Comparison of ENCODE assay signal across 17 cellular contexts in the genomic region with DNA sequence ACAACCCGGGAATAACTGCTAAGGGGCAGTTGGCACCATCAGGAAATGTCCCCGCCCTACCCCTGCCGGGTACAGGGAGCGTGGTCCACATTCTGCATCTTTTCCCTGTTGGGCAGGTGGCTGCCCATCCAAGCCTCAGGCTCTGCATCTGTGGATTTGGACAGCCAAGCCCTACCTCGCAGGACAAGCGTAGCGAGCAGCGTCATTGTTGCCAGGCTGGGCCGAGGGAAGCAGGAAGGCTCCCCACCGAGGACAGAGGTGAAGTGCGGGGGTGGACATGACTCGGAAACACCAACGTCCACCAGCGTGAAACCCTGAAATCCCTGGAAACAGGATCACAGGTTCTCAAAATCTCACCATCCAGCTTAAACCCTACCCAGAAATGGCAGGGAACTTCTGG.
A peak's percentile ranks its signal among the peaks of the same experiment; 100 is the strongest.
DNase-seq lines count a peak whose midpoint lies in the region; ATAC-seq and TF ChIP-seq lines count a peak whose summit lies in the region.
"Had no signal": no experiment of that assay in that cellular context is flagged by ENCODE, and none has a peak within 500 bp of the region (broad histone marks: within the 10 kb centered on the region; RNA-seq: fewer than 3 reads in every experiment).

No MANE protein-coding gene starts in this region.

- H3K9me3 ChIP-seq in breast epithelium (no peaks in the 10 kb centered on the region), upper lobe of left lung (no peaks in the 10 kb centered on the region)

- H3K9me3 Mint-ChIP-seq in MCF 10A (ENCODE audit: unreplicated experiment): no peaks in the 10 kb centered on the region
- H3K9me3 Mint-ChIP-seq in dendritic cell treated with granulocyte-macrophage colony-stimulating factor and Interleukin-4, amounts not matched to agents 40 ng/mL and 50 ng/mL, for 4 days: no peaks in the 10 kb centered on the region
- H3K9me3 Mint-ChIP-seq: CD4-positive, CD25-positive, alpha-beta regulatory T cell; T-cell had no signal

- H3K4me1 ChIP-seq in breast epithelium (peaks cover 0 to 6% of the 10 kb centered on the region in 2 donors), upper lobe of left lung (peaks cover 0 to 21% (median 12%) of the 10 kb centered on the region in 4 donors)
- H3K4me1 ChIP-seq: parathyroid adenoma had no signal

- DNase-seq in breast epithelium (ENCODE audit: low spot score in 2 of 2) (peak in 1 of 2 donors; percentile 32), MCF 10A (ENCODE audit: unreplicated experiment) (no peak), RWPE1 (ENCODE audit: low spot score) (no peak), upper lobe of left lung (no peak), nucleus accumbens (lab: John Stamatoyannopoulos, UW) (no peak), T-helper 2 cell (no peak), dermis blood vessel endothelial cell (no peak)
- DNase-seq: activated CD4-positive, alpha-beta T cell treated with anti-CD3 and anti-CD28 coated beads, Interleukin-2, amount 50 U/mL, for 4 hours; foreskin fibroblast; NCI-H1105 treated with DMSO at 0.1 percent for 48 hours; NCI-H748 treated with DMSO at 0.1 percent for 48 hours; SHP77 treated with DMSO at 0.1 percent for 48 hours had no signal

- BruUV-seq in MCF 10A (replicated peaks; lab: Mats Ljungman, UMichigan): no TSS peak

- no peaks in the 10 kb centered on the region for H3K27me3 Mint-ChIP-seq in MCF 10A (ENCODE audit: insufficient read depth, unreplicated experiment)
- H3K27me3 Mint-ChIP-seq in dendritic cell treated with granulocyte-macrophage colony-stimulating factor and Interleukin-4, amounts not matched to agents 40 ng/mL and 50 ng/mL, for 4 days: no peaks in the 10 kb centered on the region
- H3K27me3 Mint-ChIP-seq: CD4-positive, CD25-positive, alpha-beta regulatory T cell; T-cell had no signal

- TF ChIP-seq POLR2A in breast epithelium (IDR thresholded peaks at IDR 0.05): no peak
- no peak for TF ChIP-seq POLR2A in upper lobe of left lung (IDR thresholded peaks at IDR 0.05)

- intact Hi-C loops in breast epithelium (cut with DNase I; ENCODE audit: low total_unique reads): no loop called here
- intact Hi-C loops in MCF 10A (cut with micrococcal nuclease): no loop called here
- intact Hi-C loops in dendritic cell treated with granulocyte-macrophage colony-stimulating factor and Interleukin-4, amounts not matched to agents 40 ng/mL and 50 ng/mL, for 4 days (cut with micrococcal nuclease): loop anchor here (5.0 kb wide), 3 partner anchors 50 to 180 kb away; no protein-coding TSS in a partner anchor

- H3K36me3 ChIP-seq in breast epithelium (no peaks in the 10 kb centered on the region), upper lobe of left lung (peaks cover 4 to 25% (median 17%) of the 10 kb centered on the region in 4 donors)

- TF ChIP-seq CTCF in breast epithelium (IDR thresholded peaks at IDR 0.05) (no peak), MCF 10A (IDR thresholded peaks at IDR 0.05; ENCODE audit: unreplicated experiment) (no peak), RWPE1 (conservative IDR thresholded peaks at IDR 0.05; ENCODE audit: low read depth) (no peak), upper lobe of left lung (IDR thresholded peaks at IDR 0.05) (no peak)

- no peak overlapping the region for H3K27ac Mint-ChIP-seq in MCF 10A (ENCODE audit: low read depth, unreplicated experiment)
- peak overlapping the region; percentile 90 for H3K27ac Mint-ChIP-seq in dendritic cell treated with granulocyte-macrophage colony-stimulating factor and Interleukin-4, amounts not matched to agents 40 ng/mL and 50 ng/mL, for 4 days
- H3K27ac Mint-ChIP-seq: T-cell had no signal

- POLR2A ChIA-PET in MCF 10A (lab: Yijun Ruan, JAX): no interaction called here
- POLR2A ChIA-PET in RWPE1 (lab: Yijun Ruan, JAX; ENCODE audit: low non-redundant PET): no interaction called here

- WGBS in upper lobe of left lung, 2 donors: 88 to 94% methylated on average over 13 to 14 of the region's 14 CpGs

- peaks cover 8% of the 10 kb centered on the region for H3K4me1 Mint-ChIP-seq in MCF 10A (ENCODE audit: insufficient read depth, unreplicated experiment)
- peaks cover 79% of the 10 kb centered on the region for H3K4me1 Mint-ChIP-seq in dendritic cell treated with granulocyte-macrophage colony-stimulating factor and Interleukin-4, amounts not matched to agents 40 ng/mL and 50 ng/mL, for 4 days (ENCODE audit: low read depth)

- peak overlapping the region; percentile 35 to 63 for H3K27ac ChIP-seq in breast epithelium
- H3K27ac ChIP-seq in RWPE1: peak overlapping the region; percentile 62
- H3K27ac ChIP-seq in upper lobe of left lung: peak overlapping the region in 3 of 4 donors; percentile 10 to 75 (median 24)
- H3K27ac ChIP-seq: hepatocyte, parathyroid adenoma had no signal

- CTCF ChIA-PET in MCF 10A (lab: Yijun Ruan, JAX) (no interaction called here), RWPE1 (lab: Yijun Ruan, JAX) (interaction anchor here (0.6 kb wide), 1 partner anchor 102 kb away, joined by 4 read pairs; no protein-coding TSS in a partner anchor)

- peak in 1 of 2 donors; percentile 14 for ATAC-seq in upper lobe of left lung (ENCODE audit: low FRiP score in 2 of 2)
- ATAC-seq: T-cell had no signal

- H3K4me3 ChIP-seq in breast epithelium (peak overlapping the region in 1 of 3 donors; percentile 15), upper lobe of left lung (no peak overlapping the region)
- H3K4me3 ChIP-seq: hepatocyte had no signal

- H3K27me3 ChIP-seq in breast epithelium (no peaks in the 10 kb centered on the region), upper lobe of left lung (no peaks in the 10 kb centered on the region)
- H3K27me3 ChIP-seq: hepatocyte had no signal

- H3K4me3 Mint-ChIP-seq in MCF 10A (ENCODE audit: unreplicated experiment): no peak overlapping the region
- H3K4me3 Mint-ChIP-seq in dendritic cell treated with granulocyte-macrophage colony-stimulating factor and Interleukin-4, amounts not matched to agents 40 ng/mL and 50 ng/mL, for 4 days: peak overlapping the region; percentile 82
- H3K4me3 Mint-ChIP-seq: CD4-positive, CD25-positive, alpha-beta regulatory T cell; T-cell had no signal

- H3K36me3 Mint-ChIP-seq in MCF 10A (ENCODE audit: insufficient read depth, unreplicated experiment): peaks cover 12% of the 10 kb centered on the region
- peaks cover 35% of the 10 kb centered on the region for H3K36me3 Mint-ChIP-seq in dendritic cell treated with granulocyte-macrophage colony-stimulating factor and Interleukin-4, amounts not matched to agents 40 ng/mL and 50 ng/mL, for 4 days (ENCODE audit: low read depth)

- TF ChIP-seq EP300 in upper lobe of left lung (IDR thresholded peaks at IDR 0.05): no peak
